ENCODE assay signal across 1 cellular context in the genomic region with DNA sequence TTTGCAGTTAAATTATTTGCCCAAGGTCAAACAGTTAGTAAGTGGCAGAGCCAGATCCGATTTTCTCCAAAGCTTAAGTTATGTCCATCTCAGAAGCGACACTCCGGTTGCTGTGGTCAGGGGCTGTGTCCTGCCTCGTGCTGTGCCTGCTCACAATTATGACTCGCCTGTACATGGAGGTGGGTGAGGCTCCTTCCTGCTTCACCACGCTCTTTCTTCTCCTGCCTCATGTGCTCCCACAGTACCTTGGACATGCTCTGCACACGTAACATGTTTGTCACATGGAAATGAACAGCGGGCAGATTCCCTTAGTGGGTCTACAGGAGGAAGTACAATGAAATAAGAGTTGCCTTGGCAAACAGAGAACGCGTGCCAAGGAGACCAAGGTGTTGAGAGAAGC.
TF ChIP-seq lines count a peak whose summit lies in the region.

No MANE protein-coding gene starts in this region.

TF ChIP-seq in H1, 55 proteins besides CTCF, POLR2A, EP300 and RAD21:
- TF ChIP-seq, protein P1, sequence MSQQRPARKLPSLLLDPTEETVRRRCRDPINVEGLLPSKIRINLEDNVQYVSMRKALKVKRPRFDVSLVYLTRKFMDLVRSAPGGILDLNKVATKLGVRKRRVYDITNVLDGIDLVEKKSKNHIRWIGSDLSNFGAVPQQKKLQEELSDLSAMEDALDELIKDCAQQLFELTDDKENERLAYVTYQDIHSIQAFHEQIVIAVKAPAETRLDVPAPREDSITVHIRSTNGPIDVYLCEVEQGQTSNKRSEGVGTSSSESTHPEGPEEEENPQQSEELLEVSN (IDR thresholded peaks at IDR 0.05), result no peak
- TF ChIP-seq SIX5 (IDR thresholded peaks at IDR 0.05; ENCODE audit: low read depth, low read length) (no peak), JUN (IDR thresholded peaks at IDR 0.05; ENCODE audit: low read depth, low read length) (no peak), CBX5 (IDR thresholded peaks at IDR 0.05; ENCODE audit: low read depth, low read length) (no peak), ASH2L (IDR thresholded peaks at IDR 0.05; ENCODE audit: low read length) (no peak), NRF1 (IDR thresholded peaks at IDR 0.05; ENCODE audit: low read depth, low read length) (no peak), GABPA (IDR thresholded peaks at IDR 0.05; ENCODE audit: borderline replicate concordance, insufficient read depth, low read length) (no peak), CTBP2 (IDR thresholded peaks at IDR 0.05; ENCODE audit: borderline replicate concordance, insufficient read depth, insufficient read length, low read length) (no peak), BACH1 (IDR thresholded peaks at IDR 0.05; ENCODE audit: low read length) (no peak)
